8 cellular contexts compared by ENCODE assay signal in genomic region chr19:12940897-12941296, GRCh38. TPM values are rescaled to one million over a fixed set of nuclear protein-coding genes. Genes with fewer than 3 reads are reported as not detected.
A peak's percentile ranks its signal among the peaks of the same experiment; 100 is the strongest.
DNase-seq lines count a peak whose midpoint lies in the region; ATAC-seq and TF ChIP-seq lines count a peak whose summit lies in the region.

No MANE protein-coding gene starts in this region.

- H3K36me3 ChIP-seq in stomach smooth muscle (ENCODE audit: control insufficient read depth in 2 of 2, insufficient read depth in 2 of 2, low read length in 2 of 2), result peaks cover 28 to 35% of the 10 kb centered on the region in 2 donors

- no peaks in the 10 kb centered on the region for H3K27me3 ChIP-seq in stomach smooth muscle (ENCODE audit: control insufficient read depth in 1 of 2, insufficient read depth in 2 of 2, low read length in 2 of 2)

- no peaks in the 10 kb centered on the region for H3K9me3 ChIP-seq in stomach smooth muscle (ENCODE audit: control insufficient read depth in 2 of 2, low read length in 2 of 2)

- H3K27me3 Mint-ChIP-seq in activated T-cell treated with anti-CD3 and anti-CD28 coated beads, Interleukin-2, amount 50 U/mL, for 24 hours, result no peaks in the 10 kb centered on the region

- peak overlapping the region; percentile 93 for H3K4me3 ChIP-seq in fibroblast of the aortic adventitia (ENCODE audit: low read depth, low read length)
- H3K4me3 ChIP-seq in stomach smooth muscle (ENCODE audit: low read length in 2 of 2), result peak overlapping the region in 1 of 2 donors; percentile 98

- TF ChIP-seq CTCF in VCaP (conservative IDR thresholded peaks at IDR 0.05) (no peak), fibroblast of the aortic adventitia (IDR thresholded peaks at IDR 0.05; ENCODE audit: insufficient read depth, low read length) (no peak)

- peak overlapping the region; percentile 96 for H3K27ac Mint-ChIP-seq in activated T-cell treated with anti-CD3 and anti-CD28 coated beads, Interleukin-2, amount 50 U/mL, for 24 hours

- peaks cover 46% of the 10 kb centered on the region for H3K4me1 ChIP-seq in stomach smooth muscle (ENCODE audit: control insufficient read depth, insufficient read depth, low read length)

- H3K27ac ChIP-seq in VCaP, result peak overlapping the region; percentile 96
- H3K27ac ChIP-seq in stomach smooth muscle (ENCODE audit: low read length), result no peak overlapping the region

- H3K4me3 Mint-ChIP-seq in activated T-cell treated with anti-CD3 and anti-CD28 coated beads, Interleukin-2, amount 50 U/mL, for 24 hours, result peak overlapping the region; percentile 98

- H3K36me3 Mint-ChIP-seq in activated T-cell treated with anti-CD3 and anti-CD28 coated beads, Interleukin-2, amount 50 U/mL, for 24 hours (ENCODE audit: low read depth), result peaks cover 75% of the 10 kb centered on the region

- no peak for ATAC-seq in activated CD4-positive, CD25-positive, alpha-beta regulatory T cell treated with anti-CD3 and anti-CD28 coated beads, Interleukin-2, amount 50 U/mL, for 24 hours

- no peak for DNase-seq in activated T-cell treated with anti-CD3 and anti-CD28 coated beads, Interleukin-2, amount 50 U/mL, for 24 hours
- DNase-seq in activated T-cell treated with anti-CD3 and anti-CD28 coated beads, Interleukin-2, amount 50 U/mL, for 1 hour, result no peak
- DNase-seq in fibroblast of the aortic adventitia (ENCODE audit: low read depth) (no peak), nucleus accumbens (lab: John Stamatoyannopoulos, UW) (no peak)
- no peak for DNase-seq in activated CD4-positive, alpha-beta T cell treated with anti-CD3 and anti-CD28 coated beads, Interleukin-2, amount 50 U/mL, for 4 hours

- H3K9me3 Mint-ChIP-seq in activated T-cell treated with anti-CD3 and anti-CD28 coated beads, Interleukin-2, amount 50 U/mL, for 24 hours, result no peaks in the 10 kb centered on the region

- peaks cover 82% of the 10 kb centered on the region for H3K4me1 Mint-ChIP-seq in activated T-cell treated with anti-CD3 and anti-CD28 coated beads, Interleukin-2, amount 50 U/mL, for 24 hours (ENCODE audit: low read depth)

- peak overlapping the region; percentile 12 to 21 for H3K9ac ChIP-seq in stomach smooth muscle (ENCODE audit: low read length in 2 of 2)

RNA-seq across cellular contexts. Expression of gene CALR, which starts 2.5 kb away (rescaled TPM):
- total RNA-seq in fibroblast of the aortic adventitia (ENCODE audit: low replicate concordance), result 1,776 and 3,314 TPM in 2 replicates

RNA-seq across cellular contexts. Expression of gene RAD23A, which starts 4.8 kb away (rescaled TPM):
- 76.8 and 101 TPM in 2 replicates for total RNA-seq in fibroblast of the aortic adventitia (ENCODE audit: low replicate concordance)

RNA-seq across cellular contexts. Expression of gene FARSA, which starts 7.4 kb away (rescaled TPM):
- 39.1 and 44.3 TPM in 2 replicates for total RNA-seq in fibroblast of the aortic adventitia (ENCODE audit: low replicate concordance)

RNA-seq across cellular contexts. Expression of gene GADD45GIP1, which starts 16.1 kb away (rescaled TPM):
- 23.0 and 38.8 TPM in 2 replicates for total RNA-seq in fibroblast of the aortic adventitia (ENCODE audit: low replicate concordance)

RNA-seq across cellular contexts. Expression of gene SYCE2, which starts 21.8 kb away (rescaled TPM):
- total RNA-seq in fibroblast of the aortic adventitia (ENCODE audit: low replicate concordance), result 0.54 TPM in 1 of 2 replicates, not detected in the other
